In genomic region chr2:86295071-86295470, GRCh38 we compare ENCODE assay signal across 25 cellular contexts.
"Had no signal": no experiment of that assay in that cellular context is flagged by ENCODE, and none has a peak within 500 bp of the region (broad histone marks: within the 10 kb centered on the region; RNA-seq: fewer than 3 reads in every experiment).

No MANE protein-coding gene starts in this region.

- H3K4me1 ChIP-seq: foreskin keratinocyte, left lung, lower lobe of right lung, pancreas had no signal

- H3K36me3 ChIP-seq: esophagus squamous epithelium, heart left ventricle, left lung, lower lobe of right lung, pancreas, spleen, tibial nerve had no signal

- H3K9me3 ChIP-seq: esophagus squamous epithelium, heart left ventricle, left lung, lower lobe of right lung, pancreas, spleen, testis, tibial nerve had no signal

- H3K27ac ChIP-seq: epithelial cell of prostate, esophagus squamous epithelium, foreskin keratinocyte, heart left ventricle, left lung, lower lobe of right lung, pancreas, spleen, testis, tibial nerve had no signal

- H3K36me3 Mint-ChIP-seq: memory B cell; naive B cell; stimulated activated memory B cell treated with anti-CD40 and anti-IgM and Interleukin-4, amounts not matched to agents 10 μg/mL and 1 μg/mL and 100 μg/mL, for 72 hours had no signal

- H3K4me3 Mint-ChIP-seq: central memory CD8-positive, alpha-beta T cell; effector memory CD8-positive, alpha-beta T cell; memory B cell; naive B cell; nephron; stimulated activated memory B cell treated with anti-CD40 and anti-IgM and Interleukin-4, amounts not matched to agents 10 μg/mL and 1 μg/mL and 100 μg/mL, for 72 hours; stimulated activated naive CD8-positive, alpha-beta T cell treated with anti-CD3 and anti-CD28 coated beads, Interleukin-15, amount 100 ng/mL, for 72 hours had no signal

- DNase-seq: effector memory CD8-positive, alpha-beta T cell; esophagus squamous epithelium; foreskin keratinocyte; heart left ventricle; hippocampal formation; left lung; lower lobe of right lung; midbrain; naive B cell; occipital lobe; pancreas; right cardiac atrium; spleen; stimulated activated CD4-positive, alpha-beta T cell treated with anti-CD3 and anti-CD28 coated beads, Interleukin-15, amount 100 ng/mL, for 24 hours; stimulated activated CD4-positive, alpha-beta T cell treated with anti-CD3 and anti-CD28 coated beads, Interleukin-1b, Interleukin-23, amount 100 ng/mL, for 48 hours; stimulated activated CD4-positive, alpha-beta T cell treated with anti-CD3 and anti-CD28 coated beads, Interleukin-4, amount 100 ng/mL, for 24 hours; stimulated activated naive CD8-positive, alpha-beta T cell treated with anti-CD3 and anti-CD28 coated beads, Interleukin-15, amount 100 ng/mL, for 72 hours; testis had no signal

- ATAC-seq: effector memory CD8-positive, alpha-beta T cell; foreskin keratinocyte; heart left ventricle; left lung; lower lobe of right lung; pancreas; right cardiac atrium; stimulated activated memory B cell treated with anti-CD40 and anti-IgM and Interleukin-4, amounts not matched to agents 10 μg/mL and 1 μg/mL and 100 μg/mL, for 72 hours; stimulated activated naive CD8-positive, alpha-beta T cell treated with anti-CD3 and anti-CD28 coated beads, Interleukin-15, amount 100 ng/mL, for 72 hours had no signal

- H3K4me3 ChIP-seq: esophagus squamous epithelium, heart left ventricle, left lung, lower lobe of right lung, pancreas, spleen, testis, tibial nerve had no signal

- H3K9me3 Mint-ChIP-seq: central memory CD8-positive, alpha-beta T cell; effector memory CD8-positive, alpha-beta T cell; memory B cell; naive B cell; nephron; stimulated activated memory B cell treated with anti-CD40 and anti-IgM and Interleukin-4, amounts not matched to agents 10 μg/mL and 1 μg/mL and 100 μg/mL, for 72 hours; stimulated activated naive CD8-positive, alpha-beta T cell treated with anti-CD3 and anti-CD28 coated beads, Interleukin-15, amount 100 ng/mL, for 72 hours had no signal

- H3K27me3 ChIP-seq: esophagus squamous epithelium, heart left ventricle, pancreas, testis, tibial nerve had no signal

- H3K4me1 Mint-ChIP-seq: central memory CD8-positive, alpha-beta T cell; memory B cell; naive B cell; stimulated activated memory B cell treated with anti-CD40 and anti-IgM and Interleukin-4, amounts not matched to agents 10 μg/mL and 1 μg/mL and 100 μg/mL, for 72 hours; stimulated activated naive CD8-positive, alpha-beta T cell treated with anti-CD3 and anti-CD28 coated beads, Interleukin-15, amount 100 ng/mL, for 72 hours had no signal

- H3K27ac Mint-ChIP-seq: effector memory CD8-positive, alpha-beta T cell; memory B cell; nephron; progenitor cell of endocrine pancreas; stimulated activated memory B cell treated with anti-CD40 and anti-IgM and Interleukin-4, amounts not matched to agents 10 μg/mL and 1 μg/mL and 100 μg/mL, for 72 hours; stimulated activated naive CD8-positive, alpha-beta T cell treated with anti-CD3 and anti-CD28 coated beads, Interleukin-15, amount 100 ng/mL, for 72 hours had no signal
